1 cellular context compared by ENCODE assay signal in the genomic region with DNA sequence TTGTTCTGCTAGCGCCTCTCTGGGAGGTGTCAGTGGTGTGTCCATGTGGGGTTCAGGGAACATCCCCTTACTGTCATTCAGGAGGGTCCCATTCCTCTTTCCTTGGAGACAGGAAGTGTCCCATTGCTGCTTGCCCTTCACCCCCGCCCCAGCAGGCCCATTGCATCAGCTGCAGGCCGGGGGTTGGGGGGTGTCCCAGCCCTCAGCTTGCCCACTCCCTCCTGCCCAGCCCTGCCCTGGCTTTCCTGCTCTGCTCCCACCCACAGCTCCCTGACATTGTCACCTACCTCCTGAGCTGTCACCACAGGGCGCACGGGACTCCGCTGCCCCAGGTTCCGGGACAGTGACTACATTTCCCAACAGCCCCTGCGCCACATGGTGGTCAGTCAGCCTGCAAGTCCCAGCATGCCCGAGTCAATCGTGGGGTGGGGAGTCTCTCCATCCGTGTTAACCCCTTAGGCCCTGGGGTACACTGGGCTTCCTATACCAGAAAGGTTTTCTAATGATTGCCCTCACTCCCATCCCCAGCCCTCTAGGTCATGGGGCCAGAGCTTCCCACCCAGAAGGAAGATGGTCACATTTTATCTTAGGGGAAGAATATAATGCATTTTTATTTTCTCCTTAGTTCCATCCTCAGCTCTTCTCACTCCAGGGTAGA.
A peak's percentile ranks its signal among the peaks of the same experiment; 100 is the strongest.
TF ChIP-seq lines count a peak whose summit lies in the region.

Gene INPP5B (minus strand): TSS at position 351 of the 658 bp plus-strand sequence. CDS start 745 bp downstream, outside the sequence.

TF ChIP-seq in GM23338, 12 proteins besides CTCF, POLR2A, EP300 and RAD21:
- TF ChIP-seq ZNF462 (CRISPR knock-in tag; IDR thresholded peaks at IDR 0.05) (no peak), POLR2AphosphoS5 (IDR thresholded peaks at IDR 0.05; ENCODE audit: low read depth) (peak; percentile 57), JUNB (IDR thresholded peaks at IDR 0.05; ENCODE audit: unreplicated experiment) (no peak), STAT1 (IDR thresholded peaks at IDR 0.05; ENCODE audit: unreplicated experiment) (no peak), ZNF331 (CRISPR knock-in tag; IDR thresholded peaks at IDR 0.05; ENCODE audit: low read depth) (no peak), NANOG (IDR thresholded peaks at IDR 0.05; ENCODE audit: borderline replicate concordance) (no peak), CREB1 (CRISPR knock-in tag; IDR thresholded peaks at IDR 0.05; ENCODE audit: low read depth) (peak; percentile 70), EZH2 (IDR thresholded peaks at IDR 0.05; ENCODE audit: low read depth, unreplicated experiment) (no peak), REST (IDR thresholded peaks at IDR 0.05; ENCODE audit: unreplicated experiment) (no peak)
- TF ChIP-seq, protein P1, sequence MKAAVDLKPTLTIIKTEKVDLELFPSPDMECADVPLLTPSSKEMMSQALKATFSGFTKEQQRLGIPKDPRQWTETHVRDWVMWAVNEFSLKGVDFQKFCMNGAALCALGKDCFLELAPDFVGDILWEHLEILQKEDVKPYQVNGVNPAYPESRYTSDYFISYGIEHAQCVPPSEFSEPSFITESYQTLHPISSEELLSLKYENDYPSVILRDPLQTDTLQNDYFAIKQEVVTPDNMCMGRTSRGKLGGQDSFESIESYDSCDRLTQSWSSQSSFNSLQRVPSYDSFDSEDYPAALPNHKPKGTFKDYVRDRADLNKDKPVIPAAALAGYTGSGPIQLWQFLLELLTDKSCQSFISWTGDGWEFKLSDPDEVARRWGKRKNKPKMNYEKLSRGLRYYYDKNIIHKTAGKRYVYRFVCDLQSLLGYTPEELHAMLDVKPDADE (IDR thresholded peaks at IDR 0.05) = peak; percentile 95
TF ChIP-seq in GM23338: peak in this region for 3.
